Comparison of ENCODE assay signal across 1 cellular context in genomic region chr9:20015427-20015931, GRCh38.
TF ChIP-seq lines count a peak whose summit lies in the region.

No MANE protein-coding gene starts in this region.

TF ChIP-seq in H1, 55 proteins besides CTCF, POLR2A, EP300 and RAD21 (continued from another document):
- TF ChIP-seq RNF2 (IDR thresholded peaks at IDR 0.05; ENCODE audit: borderline replicate concordance, low read depth, low read length, missing control alignments, poor library complexity, severe bottlenecking): no peak
- no peak for TF ChIP-seq SIRT6 (IDR thresholded peaks at IDR 0.05; ENCODE audit: low read length)
- TF ChIP-seq ATF2 (IDR thresholded peaks at IDR 0.05; ENCODE audit: low read length): no peak
